Comparison of ENCODE assay signal across 26 cellular contexts in genomic region chr4:2572076-2572475, GRCh38. TPM values are rescaled to one million over a fixed set of nuclear protein-coding genes. Genes with fewer than 3 reads are reported as not detected.
DNase-seq lines count a peak whose midpoint lies in the region; ATAC-seq and TF ChIP-seq lines count a peak whose summit lies in the region.
"Had no signal": no experiment of that assay in that cellular context is flagged by ENCODE, and none has a peak within 500 bp of the region (broad histone marks: within the 10 kb centered on the region; RNA-seq: fewer than 3 reads in every experiment).

No MANE protein-coding gene starts in this region.

- no peak overlapping the region for H3K27ac ChIP-seq in CD4-positive, alpha-beta memory T cell (ENCODE audit: low read depth, low read length)
- H3K27ac ChIP-seq: ovary, transverse colon had no signal

- no peak overlapping the region for H3K4me3 ChIP-seq in CD4-positive, alpha-beta memory T cell (ENCODE audit: low read length in 2 of 2)
- H3K4me3 ChIP-seq in mucosa of descending colon, result no peak overlapping the region
- H3K4me3 ChIP-seq: MG63, ovary, transverse colon had no signal

- H3K9me3 ChIP-seq in CD4-positive, alpha-beta memory T cell (ENCODE audit: control insufficient read depth in 1 of 2, low read length in 2 of 2), result no peaks in the 10 kb centered on the region
- no peaks in the 10 kb centered on the region for H3K9me3 ChIP-seq in mucosa of descending colon
- H3K9me3 ChIP-seq: MG63, ovary, transverse colon had no signal

- H3K27ac Mint-ChIP-seq in activated CD4-positive, alpha-beta memory T cell treated with anti-CD3 and anti-CD28 coated beads for 36 hours, result peak overlapping the region; percentile 8
- H3K27ac Mint-ChIP-seq in activated CD4-positive, alpha-beta memory T cell treated with anti-CD3 and anti-CD28 coated beads, Interleukin-2, amount 10 ng/mL, durations not matched to agents 7 days and 5 days, result no peak overlapping the region
- H3K27ac Mint-ChIP-seq in CD4-positive, alpha-beta memory T cell, result peak overlapping the region in 4 of 7 donors; percentile 17 to 83 (median 66)
- peak overlapping the region; percentile 25 for H3K27ac Mint-ChIP-seq in activated naive CD8-positive, alpha-beta T cell treated with anti-CD3 and anti-CD28 coated beads, Interleukin-2, amount 50 U/mL, for 24 hours
- H3K27ac Mint-ChIP-seq in naive thymus-derived CD8-positive, alpha-beta T cell, result peak overlapping the region in 7 of 10 donors; percentile 16 to 85 (median 62)

- no peaks in the 10 kb centered on the region for H3K27me3 Mint-ChIP-seq in activated CD4-positive, alpha-beta memory T cell treated with anti-CD3 and anti-CD28 coated beads for 36 hours
- H3K27me3 Mint-ChIP-seq in activated CD4-positive, alpha-beta memory T cell treated with anti-CD3 and anti-CD28 coated beads, Interleukin-2, amount 10 ng/mL, durations not matched to agents 7 days and 5 days, result no peaks in the 10 kb centered on the region
- H3K27me3 Mint-ChIP-seq in CD4-positive, alpha-beta memory T cell, result no peaks in the 10 kb centered on the region
- no peaks in the 10 kb centered on the region for H3K27me3 Mint-ChIP-seq in activated naive CD8-positive, alpha-beta T cell treated with anti-CD3 and anti-CD28 coated beads, Interleukin-2, amount 50 U/mL, for 24 hours
- H3K27me3 Mint-ChIP-seq in naive thymus-derived CD8-positive, alpha-beta T cell, result no peaks in the 10 kb centered on the region

- no peaks in the 10 kb centered on the region for H3K36me3 ChIP-seq in CD4-positive, alpha-beta memory T cell (ENCODE audit: insufficient read depth, low read length)
- H3K36me3 ChIP-seq in mucosa of descending colon (ENCODE audit: low read depth), result no peaks in the 10 kb centered on the region
- H3K36me3 ChIP-seq: MG63, ovary, transverse colon had no signal

- H3K4me1 ChIP-seq in CD4-positive, alpha-beta memory T cell (ENCODE audit: insufficient read depth, low read length), result peaks cover 25% of the 10 kb centered on the region
- H3K4me1 ChIP-seq in mucosa of descending colon (ENCODE audit: low read depth), result peaks cover 4% of the 10 kb centered on the region

- intact Hi-C loops in activated CD4-positive, alpha-beta memory T cell treated with anti-CD3 and anti-CD28 coated beads for 36 hours (cut with micrococcal nuclease), result no loop called here
- intact Hi-C loops in CD4-positive, alpha-beta memory T cell (cut with micrococcal nuclease), result no loop called here
- intact Hi-C loops in mucosa of descending colon (cut with DNase I, micrococcal nuclease), result no loop called here

- DNase-seq in activated CD4-positive, alpha-beta memory T cell treated with anti-CD3 and anti-CD28 coated beads for 36 hours, result no peak
- DNase-seq in activated CD4-positive, alpha-beta memory T cell treated with anti-CD3 and anti-CD28 coated beads, Interleukin-2, amount 10 ng/mL, durations not matched to agents 7 days and 5 days, result no peak
- no peak for DNase-seq in CD4-positive, alpha-beta memory T cell
- no peak for DNase-seq in activated naive CD8-positive, alpha-beta T cell treated with anti-CD3 and anti-CD28 coated beads, Interleukin-2, amount 50 U/mL, for 24 hours
- no peak for DNase-seq in naive thymus-derived CD8-positive, alpha-beta T cell
- no peak for DNase-seq in foreskin melanocyte
- no peak for DNase-seq in AG20443 (ENCODE audit: low spot score)
- DNase-seq in mucosa of descending colon, result no peak
- DNase-seq: activated CD4-positive, alpha-beta T cell treated with anti-CD3 and anti-CD28 coated beads, Interleukin-2, amount 50 U/mL, for 1 hour; activated gamma-delta T cell; anterior cingulate cortex; COR-L47; dermis blood vessel endothelial cell; GF-D8; hippocampal formation; KG1; mesendoderm; MG63; NCI-H1105 treated with DMSO at 0.1 percent for 48 hours; NCI-H2029; NCI-H69; ovary; SHP77; small intestine; transverse colon had no signal

- POLR2A ChIA-PET in activated CD4-positive, alpha-beta memory T cell treated with anti-CD3 and anti-CD28 coated beads for 36 hours (lab: Charles Lee), result interaction anchor here (0.5 kb wide), 1 partner anchor 13 kb away, joined by 3 read pairs; no protein-coding TSS in a partner anchor
- POLR2A ChIA-PET in activated CD4-positive, alpha-beta memory T cell treated with anti-CD3 and anti-CD28 coated beads, Interleukin-2, amount 10 ng/mL, durations not matched to agents 7 days and 5 days (lab: Charles Lee), result no interaction called here
- POLR2A ChIA-PET in CD4-positive, alpha-beta memory T cell (lab: Charles Lee; ENCODE audit: partially characterized antibody), result no interaction called here
- POLR2A ChIA-PET in naive thymus-derived CD8-positive, alpha-beta T cell (lab: Charles Lee), result interaction anchor here (0.7 to 1.5 kb wide), 2 partner anchors 16 to 1369 kb away, joined by 3 read pairs; no protein-coding TSS in a partner anchor

- H3K36me3 Mint-ChIP-seq in activated CD4-positive, alpha-beta memory T cell treated with anti-CD3 and anti-CD28 coated beads for 36 hours, result peaks cover 5% of the 10 kb centered on the region
- peaks cover 10% of the 10 kb centered on the region for H3K36me3 Mint-ChIP-seq in activated CD4-positive, alpha-beta memory T cell treated with anti-CD3 and anti-CD28 coated beads, Interleukin-2, amount 10 ng/mL, durations not matched to agents 7 days and 5 days (ENCODE audit: low read depth)
- H3K36me3 Mint-ChIP-seq in CD4-positive, alpha-beta memory T cell, result peaks cover 12 to 14% of the 10 kb centered on the region in 2 donors
- H3K36me3 Mint-ChIP-seq in activated naive CD8-positive, alpha-beta T cell treated with anti-CD3 and anti-CD28 coated beads, Interleukin-2, amount 50 U/mL, for 24 hours (ENCODE audit: low read depth), result peaks cover 14% of the 10 kb centered on the region
- peaks cover 3 to 15% (median 3%) of the 10 kb centered on the region in 3 donors for H3K36me3 Mint-ChIP-seq in naive thymus-derived CD8-positive, alpha-beta T cell

- no peak for ATAC-seq in activated naive CD8-positive, alpha-beta T cell treated with anti-CD3 and anti-CD28 coated beads, Interleukin-2, amount 50 U/mL, for 24 hours
- no peak for ATAC-seq in naive thymus-derived CD8-positive, alpha-beta T cell
- no peak for ATAC-seq in mucosa of descending colon
- ATAC-seq: left lobe of liver had no signal

- TF ChIP-seq CTCF in mucosa of descending colon (IDR thresholded peaks at IDR 0.05), result no peak

- H3K9me3 Mint-ChIP-seq in activated CD4-positive, alpha-beta memory T cell treated with anti-CD3 and anti-CD28 coated beads for 36 hours, result no peaks in the 10 kb centered on the region
- H3K9me3 Mint-ChIP-seq in activated CD4-positive, alpha-beta memory T cell treated with anti-CD3 and anti-CD28 coated beads, Interleukin-2, amount 10 ng/mL, durations not matched to agents 7 days and 5 days, result no peaks in the 10 kb centered on the region
- no peaks in the 10 kb centered on the region for H3K9me3 Mint-ChIP-seq in CD4-positive, alpha-beta memory T cell
- no peaks in the 10 kb centered on the region for H3K9me3 Mint-ChIP-seq in activated naive CD8-positive, alpha-beta T cell treated with anti-CD3 and anti-CD28 coated beads, Interleukin-2, amount 50 U/mL, for 24 hours
- no peaks in the 10 kb centered on the region for H3K9me3 Mint-ChIP-seq in naive thymus-derived CD8-positive, alpha-beta T cell

- CTCF ChIA-PET in activated CD4-positive, alpha-beta memory T cell treated with anti-CD3 and anti-CD28 coated beads for 36 hours (lab: Charles Lee), result no interaction called here
- CTCF ChIA-PET in activated CD4-positive, alpha-beta memory T cell treated with anti-CD3 and anti-CD28 coated beads, Interleukin-2, amount 10 ng/mL, durations not matched to agents 7 days and 5 days (lab: Charles Lee), result interaction anchor here (0.9 kb wide), 1 partner anchor 87 kb away, joined by 4 read pairs; no protein-coding TSS in a partner anchor
- CTCF ChIA-PET in CD4-positive, alpha-beta memory T cell (lab: Charles Lee; ENCODE audit: partially characterized antibody), result no interaction called here

- H3K4me1 Mint-ChIP-seq in activated CD4-positive, alpha-beta memory T cell treated with anti-CD3 and anti-CD28 coated beads for 36 hours (ENCODE audit: low read depth), result peaks cover 55% of the 10 kb centered on the region
- H3K4me1 Mint-ChIP-seq in activated CD4-positive, alpha-beta memory T cell treated with anti-CD3 and anti-CD28 coated beads, Interleukin-2, amount 10 ng/mL, durations not matched to agents 7 days and 5 days, result peaks cover 26% of the 10 kb centered on the region
- H3K4me1 Mint-ChIP-seq in CD4-positive, alpha-beta memory T cell, result peaks cover 53 to 73% (median 63%) of the 10 kb centered on the region in 4 donors
- peaks cover 56% of the 10 kb centered on the region for H3K4me1 Mint-ChIP-seq in activated naive CD8-positive, alpha-beta T cell treated with anti-CD3 and anti-CD28 coated beads, Interleukin-2, amount 50 U/mL, for 24 hours
- H3K4me1 Mint-ChIP-seq in naive thymus-derived CD8-positive, alpha-beta T cell, result peaks cover 44 to 78% (median 72%) of the 10 kb centered on the region in 4 donors

- no peak overlapping the region for H3K4me3 Mint-ChIP-seq in activated CD4-positive, alpha-beta memory T cell treated with anti-CD3 and anti-CD28 coated beads for 36 hours
- H3K4me3 Mint-ChIP-seq in activated CD4-positive, alpha-beta memory T cell treated with anti-CD3 and anti-CD28 coated beads, Interleukin-2, amount 10 ng/mL, durations not matched to agents 7 days and 5 days, result no peak overlapping the region
- peak overlapping the region in 1 of 8 donors; percentile 22 for H3K4me3 Mint-ChIP-seq in CD4-positive, alpha-beta memory T cell
- H3K4me3 Mint-ChIP-seq in activated naive CD8-positive, alpha-beta T cell treated with anti-CD3 and anti-CD28 coated beads, Interleukin-2, amount 50 U/mL, for 24 hours, result no peak overlapping the region
- peak overlapping the region in 3 of 10 donors; percentile 0 to 24 (median 3) for H3K4me3 Mint-ChIP-seq in naive thymus-derived CD8-positive, alpha-beta T cell

- no peaks in the 10 kb centered on the region for H3K27me3 ChIP-seq in CD4-positive, alpha-beta memory T cell (ENCODE audit: insufficient read depth, low read length)
- H3K27me3 ChIP-seq: MG63, ovary, transverse colon had no signal

RNA-seq across cellular contexts. Expression of gene FAM193A, which starts 35.6 kb away (rescaled TPM):
- 10 to 100 TPM; 21.7 to 22.6 TPM for total RNA-seq in activated CD4-positive, alpha-beta memory T cell treated with anti-CD3 and anti-CD28 coated beads for 36 hours
- 10 to 100 TPM; 27.4 to 27.9 TPM for total RNA-seq in activated CD4-positive, alpha-beta memory T cell treated with anti-CD3 and anti-CD28 coated beads, Interleukin-2, amount 10 ng/mL, durations not matched to agents 7 days and 5 days
- 10 to 100 TPM; 47.8 TPM for total RNA-seq in CD4-positive, alpha-beta memory T cell
- polyA plus RNA-seq in CD4-positive, alpha-beta memory T cell, result 1 to 10 TPM in 1 of 2 donors, under 1 TPM in 1; 0.16 to 4.4 TPM
- 10 to 100 TPM; 47.4 to 48.6 TPM for total RNA-seq in naive thymus-derived CD8-positive, alpha-beta T cell
- polyA plus RNA-seq in naive thymus-derived CD8-positive, alpha-beta T cell, result 1 to 10 TPM; 1.5 to 4.3 (median 1.7) TPM
- 10 to 100 TPM; 26.7 to 35.2 (median 28.6) TPM for total RNA-seq in mucosa of descending colon

Comparison
In these comparisons a context has a peak if more than half of its experiments do, and no peak if none do; other contexts are left out.
1. POLR2A ChIA-PET loops: an anchor here in activated CD4-positive, alpha-beta memory T cell treated with anti-CD3 and anti-CD28 coated beads for 36 hours (0.5 kb wide) and naive thymus-derived CD8-positive, alpha-beta T cell (0.7 to 1.5 kb wide); none called in activated CD4-positive, alpha-beta memory T cell treated with anti-CD3 and anti-CD28 coated beads, Interleukin-2, amount 10 ng/mL, durations not matched to agents 7 days and 5 days and CD4-positive, alpha-beta memory T cell.